22 cellular contexts compared by ENCODE assay signal in genomic region chr11:91158297-91158696, GRCh38.
"Had no signal": no experiment of that assay in that cellular context is flagged by ENCODE, and none has a peak within 500 bp of the region (broad histone marks: within the 10 kb centered on the region; RNA-seq: fewer than 3 reads in every experiment).

No MANE protein-coding gene starts in this region.

- H3K9ac ChIP-seq: parathyroid adenoma had no signal

- H3K36me3 ChIP-seq: left ventricle myocardium inferior, lower lobe of right lung, prostate gland, right lobe of liver, tibial nerve, upper lobe of right lung, vagina had no signal

- H3K27ac ChIP-seq: hepatocyte, left ventricle myocardium inferior, lower lobe of right lung, parathyroid adenoma, prostate gland, right lobe of liver, testis, tibial nerve, upper lobe of right lung, vagina had no signal

- H3K9me3 ChIP-seq: prostate gland, right lobe of liver, testis, upper lobe of right lung, vagina had no signal

- DNase-seq: effector CD4-positive, alpha-beta T cell; endodermal cell; foreskin melanocyte; head of caudate nucleus; kidney; left cardiac atrium; left ventricle myocardium inferior; lower lobe of right lung; naive B cell; right lobe of liver; stimulated activated CD4-positive, alpha-beta T cell treated with anti-CD3 and anti-CD28 coated beads, Interleukin-15, amount 100 ng/mL, for 24 hours; stimulated activated CD4-positive, alpha-beta T cell treated with anti-CD3 and anti-CD28 coated beads, Interleukin-1b, Interleukin-23, amount 100 ng/mL, for 48 hours; stimulated activated CD4-positive, alpha-beta T cell treated with anti-CD3 and anti-CD28 coated beads, Interleukin-4, amount 100 ng/mL, for 24 hours; testis; upper lobe of right lung had no signal

- H3K4me2 ChIP-seq: hepatocyte had no signal

- H2AFZ ChIP-seq: hepatocyte, parathyroid adenoma had no signal

- FAIRE-seq: endothelial cell of umbilical vein, kidney had no signal

- H3K4me3 ChIP-seq: hepatocyte, left ventricle myocardium inferior, lower lobe of right lung, prostate gland, right lobe of liver, testis, tibial nerve, upper lobe of right lung, vagina had no signal

- H3K27me3 ChIP-seq: hepatocyte, right lobe of liver, testis, tibial nerve, upper lobe of right lung, vagina had no signal

- H3K79me2 ChIP-seq: hepatocyte, parathyroid adenoma had no signal

- ATAC-seq: left cardiac atrium; lower lobe of right lung; right lobe of liver; stimulated activated memory B cell treated with anti-CD40 and anti-IgM and Interleukin-4, amounts not matched to agents 10 μg/mL and 1 μg/mL and 100 μg/mL, for 72 hours; upper lobe of right lung had no signal

- H3K4me1 ChIP-seq: lower lobe of right lung, parathyroid adenoma, prostate gland, right lobe of liver, testis, tibial nerve, upper lobe of right lung, vagina had no signal
